In genomic region chr20:61938839-61939690, GRCh38 we compare ENCODE assay signal across 11 cellular contexts.
"Had no signal": no experiment of that assay in that cellular context is flagged by ENCODE, and none has a peak within 500 bp of the region (broad histone marks: within the 10 kb centered on the region; RNA-seq: fewer than 3 reads in every experiment).

No MANE protein-coding gene starts in this region.

- H3K27ac ChIP-seq: cardiac muscle cell, colonic mucosa, stomach, vagina had no signal

- H3K4me1 ChIP-seq: colonic mucosa, stomach, vagina had no signal

- H3K36me3 ChIP-seq: cardiac muscle cell, colonic mucosa, stomach, vagina had no signal

- H3K4me3 ChIP-seq: cardiac muscle cell, colonic mucosa, stomach, vagina had no signal

- DNase-seq: activated gamma-delta T cell; activated naive CD8-positive, alpha-beta T cell treated with anti-CD3 and anti-CD28 coated beads, Interleukin-2, amount 50 U/mL, for 24 hours; activated T-cell treated with anti-CD3 and anti-CD28 coated beads, Interleukin-2, amount 50 U/mL, for 1 hour; colonic mucosa; effector CD4-positive, alpha-beta T cell; SK-N-SH; stimulated activated CD4-positive, alpha-beta T cell treated with anti-CD3 and anti-CD28 coated beads, Interleukin-15, amount 100 ng/mL, for 24 hours; stimulated activated CD4-positive, alpha-beta T cell treated with anti-CD3 and anti-CD28 coated beads, Interleukin-4, amount 100 ng/mL, for 24 hours; stomach had no signal

- H3K27me3 ChIP-seq: cardiac muscle cell, colonic mucosa, vagina had no signal

- ATAC-seq: activated naive CD8-positive, alpha-beta T cell treated with anti-CD3 and anti-CD28 coated beads, Interleukin-2, amount 50 U/mL, for 24 hours had no signal

- H3K9me3 ChIP-seq: colonic mucosa, SK-N-SH, stomach, vagina had no signal
